9 cellular contexts compared by ENCODE assay signal in genomic region chr17:77371888-77372443, GRCh38.
DNase-seq lines count a peak whose midpoint lies in the region; ATAC-seq and TF ChIP-seq lines count a peak whose summit lies in the region.
"Had no signal": no experiment of that assay in that cellular context is flagged by ENCODE, and none has a peak within 500 bp of the region (broad histone marks: within the 10 kb centered on the region; RNA-seq: fewer than 3 reads in every experiment).

No MANE protein-coding gene starts in this region.

- H3K27me3 ChIP-seq in SK-N-SH (ENCODE audit: insufficient read depth) (no peaks in the 10 kb centered on the region), left lung (peaks cover 0 to 4% of the 10 kb centered on the region in 2 donors)

- TF ChIP-seq CTCF in SK-N-SH (IDR thresholded peaks at IDR 0.05): no peak
- no peak for TF ChIP-seq CTCF in astrocyte of the spinal cord (IDR thresholded peaks at IDR 0.05; ENCODE audit: low read depth, low read length)
- TF ChIP-seq CTCF in left lung (IDR thresholded peaks at IDR 0.05): no peak

- H3K27ac ChIP-seq in SK-N-SH (ENCODE audit: low read depth in 2 of 2, low read length in 1 of 2) (peak overlapping the region in 1 of 2 experiments; percentile 100; a peak in 2 of 4 replicates), left lung (peak overlapping the region; percentile 87 to 92), temporal lobe (ENCODE audit: low read depth, low read length) (peak overlapping the region; percentile 72)
- H3K27ac ChIP-seq: 22Rv1 had no signal

- H2AFZ ChIP-seq in SK-N-SH (ENCODE audit: low read depth): no peak overlapping the region

- no peaks in the 10 kb centered on the region for H3K9me2 ChIP-seq in SK-N-SH

- in situ Hi-C loops in astrocyte of the spinal cord (cut with HindIII; ENCODE audit: low sequenced_read_pairs): no loop called here

- H3K9ac ChIP-seq in SK-N-SH: no peak overlapping the region

- DNase-seq in SK-N-SH (no peak), astrocyte of the spinal cord (ENCODE audit: low read depth, low spot score) (no peak), left lung (peak; percentile 34 to 60), NCI-H2227 (lab: John Stamatoyannopoulos, UW; ENCODE audit: unreplicated experiment) (no peak), CD1c-positive myeloid dendritic cell (ENCODE audit: extremely low spot score) (no peak)

- no peak for TF ChIP-seq RAD21 in SK-N-SH (IDR thresholded peaks at IDR 0.05; ENCODE audit: low read length)

- H3K9me3 ChIP-seq in SK-N-SH (no peaks in the 10 kb centered on the region), left lung (no peaks in the 10 kb centered on the region)

- H4K20me1 ChIP-seq in SK-N-SH (ENCODE audit: insufficient read depth): peaks cover 26% of the 10 kb centered on the region

- no peak for TF ChIP-seq EP300 in SK-N-SH (IDR thresholded peaks at IDR 0.05; ENCODE audit: borderline replicate concordance in 1 of 2, low read depth in 1 of 2, low read length in 1 of 2)

- H3F3A ChIP-seq in SK-N-SH (replicated peaks; ENCODE audit: insufficient read depth): peaks cover 26% of the 10 kb centered on the region

- peaks cover 33 to 62% of the 10 kb centered on the region in 2 experiments for H3K4me1 ChIP-seq in SK-N-SH (ENCODE audit: control insufficient read depth in 1 of 2, insufficient read depth in 2 of 2, low read depth in 1 of 2, low read length in 1 of 2)
- H3K4me1 ChIP-seq in left lung: peaks cover 48 to 76% of the 10 kb centered on the region in 2 donors

- POLR2A ChIA-PET in SK-N-SH (lab: Yijun Ruan, JAX): interaction anchor here (0.7 to 6.6 kb wide), 2 partner anchors 17 to 53 kb away, joined by 3 to 44 read pairs; no protein-coding TSS in a partner anchor

- peak overlapping the region; percentile 100 for H3K4me2 ChIP-seq in SK-N-SH

- no peak overlapping the region; a peak in 1 of 4 replicates for H3K4me3 ChIP-seq in SK-N-SH (ENCODE audit: low read depth in 2 of 2, low read length in 1 of 2)
- peak overlapping the region; percentile 82 for H3K4me3 ChIP-seq in astrocyte of the spinal cord (ENCODE audit: low read depth, low read length)
- peak overlapping the region; percentile 61 to 72 for H3K4me3 ChIP-seq in left lung

- CTCF ChIA-PET in SK-N-SH (lab: Yijun Ruan, JAX): interaction anchor here (0.7 to 3.3 kb wide), 5 partner anchors 15 to 123 kb away, joined by 3 to 11 read pairs (median 6); no protein-coding TSS in a partner anchor

- no peak for ATAC-seq in SK-N-SH treated with all-trans-retinoic acid at 6 μM for 48 hours
- ATAC-seq in left lung: no peak
- ATAC-seq in GM21528 (IDR thresholded peaks at IDR 0.05; ENCODE audit: low FRiP score, unreplicated experiment): no peak

- 82% methylated on average over 12 of the region's 16 CpGs for WGBS in SK-N-SH (ENCODE audit: low lambda C conversion rate)

- intact Hi-C loops in left lung (cut with DNase I): no loop called here

- H3K36me3 ChIP-seq in SK-N-SH (replicated peaks in 1 of 2; ENCODE audit: control insufficient read depth in 1 of 2, insufficient read depth in 2 of 2, low read length in 1 of 2) (no peaks in the 10 kb centered on the region), left lung (no peaks in the 10 kb centered on the region)

- H3K79me2 ChIP-seq in SK-N-SH (ENCODE audit: insufficient read depth): peaks cover 50% of the 10 kb centered on the region

TF ChIP-seq in SK-N-SH, 30 proteins besides CTCF, POLR2A, EP300 and RAD21:
- TF ChIP-seq TEAD4 (IDR thresholded peaks at IDR 0.05; ENCODE audit: borderline replicate concordance, insufficient read depth) (no peak), RCOR1 (IDR thresholded peaks at IDR 0.05; ENCODE audit: low read length) (no peak)

TF ChIP-seq in SK-N-SH treated with all-trans-retinoic acid at 6 μM for 48 hours, 23 proteins besides CTCF, POLR2A, EP300 and RAD21:
- TF ChIP-seq CSDC2 (CRISPR knock-in tag; IDR thresholded peaks at IDR 0.05): no peak
- no peak for TF ChIP-seq RARB (CRISPR knock-in tag; IDR thresholded peaks at IDR 0.05)
- no peak for TF ChIP-seq GLIS3 (CRISPR knock-in tag; IDR thresholded peaks at IDR 0.05)
- TF ChIP-seq ESRRG (CRISPR knock-in tag; IDR thresholded peaks at IDR 0.05): no peak
- TF ChIP-seq BACH2 (CRISPR knock-in tag; IDR thresholded peaks at IDR 0.05; ENCODE audit: borderline replicate concordance): no peak
- TF ChIP-seq ISL1 (CRISPR knock-in tag; IDR thresholded peaks at IDR 0.05): no peak
- TF ChIP-seq PPARA (CRISPR knock-in tag; IDR thresholded peaks at IDR 0.05; ENCODE audit: borderline replicate concordance): no peak
- TF ChIP-seq, protein P1, sequence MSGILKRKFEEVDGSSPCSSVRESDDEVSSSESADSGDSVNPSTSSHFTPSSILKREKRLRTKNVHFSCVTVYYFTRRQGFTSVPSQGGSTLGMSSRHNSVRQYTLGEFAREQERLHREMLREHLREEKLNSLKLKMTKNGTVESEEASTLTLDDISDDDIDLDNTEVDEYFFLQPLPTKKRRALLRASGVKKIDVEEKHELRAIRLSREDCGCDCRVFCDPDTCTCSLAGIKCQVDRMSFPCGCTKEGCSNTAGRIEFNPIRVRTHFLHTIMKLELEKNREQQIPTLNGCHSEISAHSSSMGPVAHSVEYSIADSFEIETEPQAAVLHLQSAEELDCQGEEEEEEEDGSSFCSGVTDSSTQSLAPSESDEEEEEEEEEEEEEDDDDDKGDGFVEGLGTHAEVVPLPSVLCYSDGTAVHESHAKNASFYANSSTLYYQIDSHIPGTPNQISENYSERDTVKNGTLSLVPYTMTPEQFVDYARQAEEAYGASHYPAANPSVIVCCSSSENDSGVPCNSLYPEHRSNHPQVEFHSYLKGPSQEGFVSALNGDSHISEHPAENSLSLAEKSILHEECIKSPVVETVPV (CRISPR knock-in tag; IDR thresholded peaks at IDR 0.05): no peak

Comparison
In these comparisons a context has a peak if more than half of its experiments do, and no peak if none do; other contexts are left out.
1. DNase-seq: peak in left lung (2 of 2); none in SK-N-SH (single experiment), astrocyte of the spinal cord (single experiment), NCI-H2227 (single experiment) and CD1c-positive myeloid dendritic cell (single experiment).
2. H3K4me3 ChIP-seq: peak in astrocyte of the spinal cord (single experiment) and left lung (2 of 2); none in SK-N-SH (0 of 2).